ENCODE assay signal across 11 cellular contexts in the genomic region with DNA sequence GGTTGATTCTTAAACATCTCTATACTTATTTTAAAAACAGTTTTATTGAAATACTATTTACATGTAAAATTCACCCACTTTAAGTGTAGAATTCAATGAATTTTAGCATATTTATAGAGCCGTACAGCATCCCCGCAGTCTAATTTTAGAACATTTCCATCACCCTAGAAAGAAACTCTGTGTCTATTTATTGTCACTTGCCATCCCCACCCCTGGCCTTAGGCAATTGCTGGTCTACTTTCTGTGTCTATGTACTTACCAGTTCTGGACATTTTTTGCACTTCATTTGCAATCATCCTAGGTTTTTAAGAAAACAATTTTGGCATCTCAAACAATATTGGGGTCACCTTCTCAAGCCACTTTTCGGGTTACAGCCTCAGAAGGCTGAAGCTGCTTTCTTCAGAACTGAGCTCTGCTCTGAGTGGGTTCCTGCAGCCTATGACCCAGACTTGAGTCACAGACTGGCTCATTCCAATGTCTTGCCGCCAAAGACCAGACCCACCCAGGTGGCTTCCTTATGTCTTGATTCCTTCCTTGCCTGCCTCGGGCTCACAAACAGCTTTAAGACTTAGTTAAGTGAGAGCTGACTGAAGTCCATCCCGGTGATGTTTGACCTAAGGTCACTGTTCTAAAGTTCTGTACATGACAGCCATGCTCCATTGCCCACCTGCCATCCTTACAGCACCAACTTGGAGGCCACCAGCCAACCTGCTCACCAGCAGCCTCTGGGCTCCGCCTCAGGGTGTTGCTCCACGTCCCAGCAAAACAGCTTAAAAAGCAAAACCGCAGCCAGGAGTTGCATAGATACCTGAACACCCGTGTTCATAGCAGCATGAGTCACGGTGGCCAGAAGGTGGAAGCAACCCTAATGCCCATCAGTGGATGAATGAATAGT.
DNase-seq lines count a peak whose midpoint lies in the region; ATAC-seq, FAIRE-seq and TF ChIP-seq lines count a peak whose summit lies in the region.
"Had no signal": no experiment of that assay in that cellular context is flagged by ENCODE, and none has a peak within 500 bp of the region (broad histone marks: within the 10 kb centered on the region; RNA-seq: fewer than 3 reads in every experiment).

No MANE protein-coding gene starts in this region.

- no TSS peak for BruUV-seq in OCI-LY7 (replicated peaks; lab: Mats Ljungman, UMichigan)
- BruUV-seq in endothelial cell of umbilical vein (replicated peaks; lab: Mats Ljungman, UMichigan), result TSS peak; percentile 72

- H3K36me3 ChIP-seq in GM23248 (ENCODE audit: low read depth) (no peaks in the 10 kb centered on the region), OCI-LY7 (ENCODE audit: insufficient read depth, low read length) (peaks cover 4% of the 10 kb centered on the region; the same call in 1 of the 2 replicates), endothelial cell of umbilical vein (ENCODE audit: control insufficient read depth in 2 of 2, extremely low read depth in 1 of 2, insufficient read depth in 2 of 2, low read length in 2 of 2) (no peaks in the 10 kb centered on the region), WERI-Rb-1 (no peaks in the 10 kb centered on the region), aorta (ENCODE audit: control insufficient read depth in 1 of 2, insufficient read depth in 2 of 2, low read length in 1 of 2) (no peaks in the 10 kb centered on the region)
- H3K36me3 ChIP-seq: ascending aorta had no signal

- H3K9me2 ChIP-seq in GM23248 (ENCODE audit: insufficient read depth) (no peaks in the 10 kb centered on the region), OCI-LY7 (ENCODE audit: insufficient read depth, low read length) (no peaks in the 10 kb centered on the region)

- peak overlapping the region; percentile 68 for H3K27ac ChIP-seq in GM23248
- H3K27ac ChIP-seq in OCI-LY7 (ENCODE audit: low read depth, low read length, poor library complexity, severe bottlenecking), result no peak overlapping the region
- peak overlapping the region; percentile 49 for H3K27ac ChIP-seq in endothelial cell of umbilical vein (ENCODE audit: insufficient read depth, low read depth, low read length)
- no peak overlapping the region for H3K27ac ChIP-seq in WERI-Rb-1
- no peak overlapping the region for H3K27ac ChIP-seq in aorta (ENCODE audit: low read depth in 1 of 2, low read length in 2 of 2)
- H3K27ac ChIP-seq: ascending aorta had no signal

- in situ Hi-C loops in GM23248 (cut with MboI), result no loop called here

- no peaks in the 10 kb centered on the region for H4K20me1 ChIP-seq in GM23248 (ENCODE audit: insufficient read depth)
- no peaks in the 10 kb centered on the region for H4K20me1 ChIP-seq in OCI-LY7 (ENCODE audit: insufficient read depth, low read length)
- H4K20me1 ChIP-seq in endothelial cell of umbilical vein (replicated peaks; ENCODE audit: control insufficient read depth, extremely low read depth, insufficient read depth, low read length), result no peaks in the 10 kb centered on the region

- H3K4me1 ChIP-seq in GM23248 (ENCODE audit: insufficient read depth) (peaks cover 24% of the 10 kb centered on the region), OCI-LY7 (ENCODE audit: insufficient read depth, low read length, poor library complexity, severe bottlenecking) (peaks cover 65% of the 10 kb centered on the region), endothelial cell of umbilical vein (ENCODE audit: control insufficient read depth, extremely low read depth, insufficient read depth, low read length) (peaks cover 13% of the 10 kb centered on the region), aorta (ENCODE audit: control insufficient read depth in 1 of 2, insufficient read depth in 2 of 2, low read length in 2 of 2) (no peaks in the 10 kb centered on the region)

- dilution Hi-C loops in endothelial cell of umbilical vein (cut with MboI; ENCODE audit: extremely low pct_ligation_motif_present, low sequenced_read_pairs), result no loop called here

- H3K9me1 ChIP-seq in endothelial cell of umbilical vein (replicated peaks; ENCODE audit: control insufficient read depth, extremely low read depth, insufficient read depth, low read length), result no peaks in the 10 kb centered on the region

- no peak for TF ChIP-seq CTCF in OCI-LY7 (conservative IDR thresholded peaks at IDR 0.05; ENCODE audit: low read length)
- no peak for TF ChIP-seq CTCF in endothelial cell of umbilical vein (IDR thresholded peaks at IDR 0.05; ENCODE audit: extremely low read depth in 1 of 2, insufficient read depth in 1 of 2, low read depth in 1 of 2, low read length in 2 of 2)
- no peak for TF ChIP-seq CTCF in WERI-Rb-1 (IDR thresholded peaks at IDR 0.05; ENCODE audit: low read depth, low read length)

- CTCF ChIA-PET in OCI-LY7 (lab: Charles Lee; ENCODE audit: unreplicated experiment) (no interaction called here), endothelial cell of umbilical vein (lab: Charles Lee) (interaction anchor here (0.9 to 3.7 kb wide), 3 partner anchors 16 to 206 kb away, joined by 3 to 14 read pairs (median 5); no protein-coding TSS in a partner anchor)

- H3K27me3 ChIP-seq in GM23248 (replicated peaks; ENCODE audit: insufficient read depth), result no peaks in the 10 kb centered on the region
- no peaks in the 10 kb centered on the region for H3K27me3 ChIP-seq in endothelial cell of umbilical vein (ENCODE audit: control insufficient read depth in 2 of 2, insufficient read depth in 2 of 2, low read length in 2 of 2)
- H3K27me3 ChIP-seq in WERI-Rb-1 (ENCODE audit: insufficient read depth, low read depth, severe bottlenecking), result no peaks in the 10 kb centered on the region
- no peaks in the 10 kb centered on the region for H3K27me3 ChIP-seq in aorta (ENCODE audit: control insufficient read depth in 1 of 2, insufficient read depth in 2 of 2, low read length in 1 of 2)
- H3K27me3 ChIP-seq: ascending aorta had no signal

- peak overlapping the region; percentile 31; the same call in 1 of the 2 replicates for H3K9ac ChIP-seq in GM23248
- no peak overlapping the region for H3K9ac ChIP-seq in endothelial cell of umbilical vein (replicated peaks; ENCODE audit: extremely low read depth, insufficient read depth, low read length)

- no peak for ATAC-seq in aorta (ENCODE audit: low FRiP score)

- peak overlapping the region; percentile 78 for H3K4me2 ChIP-seq in GM23248 (ENCODE audit: unreplicated experiment)
- H3K4me2 ChIP-seq in OCI-LY7 (ENCODE audit: low read length), result peak overlapping the region; percentile 25
- H3K4me2 ChIP-seq in endothelial cell of umbilical vein (ENCODE audit: insufficient read depth, low read length), result peak overlapping the region; percentile 20

- H3K4me3 ChIP-seq in GM23248 (peak overlapping the region; percentile 50), OCI-LY7 (ENCODE audit: low read depth, low read length, poor library complexity, severe bottlenecking) (no peak overlapping the region), endothelial cell of umbilical vein (replicated peaks in 1 of 3; ENCODE audit: insufficient read depth in 1 of 3, low read depth in 1 of 3, low read length in 3 of 3) (no peak overlapping the region), WERI-Rb-1 (ENCODE audit: low read depth, low read length) (no peak overlapping the region), aorta (ENCODE audit: low read length in 2 of 2) (no peak overlapping the region)
- H3K4me3 ChIP-seq: ascending aorta had no signal

- TF ChIP-seq POLR2A in endothelial cell of umbilical vein (IDR thresholded peaks at IDR 0.05; ENCODE audit: low read depth, low read length), result no peak

- peaks cover 12% of the 10 kb centered on the region; the same call in 1 of the 2 replicates for H3K79me2 ChIP-seq in GM23248 (ENCODE audit: insufficient read depth)
- H3K79me2 ChIP-seq in OCI-LY7 (ENCODE audit: insufficient read depth, low read depth, low read length), result peaks cover 41% of the 10 kb centered on the region
- peaks cover 3% of the 10 kb centered on the region for H3K79me2 ChIP-seq in endothelial cell of umbilical vein (ENCODE audit: control insufficient read depth, insufficient read depth, low read length)

- no peaks in the 10 kb centered on the region for H3K9me3 ChIP-seq in GM23248 (ENCODE audit: low read depth)
- no peaks in the 10 kb centered on the region for H3K9me3 ChIP-seq in OCI-LY7 (ENCODE audit: low read length)
- H3K9me3 ChIP-seq in endothelial cell of umbilical vein (replicated peaks; ENCODE audit: control insufficient read depth, insufficient read depth, low read length), result no peaks in the 10 kb centered on the region
- H3K9me3 ChIP-seq in WERI-Rb-1 (ENCODE audit: severe bottlenecking), result no peaks in the 10 kb centered on the region
- no peaks in the 10 kb centered on the region for H3K9me3 ChIP-seq in aorta (ENCODE audit: control insufficient read depth, low read length)
- H3K9me3 ChIP-seq: ascending aorta had no signal

- WGBS in GM23248 (ENCODE audit: low coverage in 1 of 2, low lambda C conversion rate in 2 of 2, missing lambda C conversion rate in 2 of 2), 2 experiments, result 43% methylated on average over 11 of the region's 11 CpGs
- 89 to 93% methylated on average over 11 of the region's 11 CpGs for WGBS in aorta, 2 donors

- peak; percentile 91 for FAIRE-seq in endothelial cell of umbilical vein (lab: Jason Lieb, UNC)

- intact Hi-C loops in OCI-LY7 (cut with micrococcal nuclease; ENCODE audit: unreplicated experiment), result no loop called here
- intact Hi-C loops in endothelial cell of umbilical vein (cut with micrococcal nuclease), result loop anchor here (5.0 kb wide), 1 partner anchor 131 kb away; a partner anchor contains a TSS
- intact Hi-C loops in aorta (cut with DNase I), result no loop called here

- POLR2A ChIA-PET in OCI-LY7 (lab: Charles Lee), result interaction anchor here (0.7 to 0.9 kb wide), 2 partner anchors 38 to 463 kb away, joined by 3 to 4 read pairs; no protein-coding TSS in a partner anchor
- POLR2A ChIA-PET in endothelial cell of umbilical vein (lab: Charles Lee), result no interaction called here

- DNase-seq in GM23248 (peak; percentile 89), OCI-LY7 (ENCODE audit: low spot score) (no peak), endothelial cell of umbilical vein (ENCODE audit: low read depth, low spot score) (peak; percentile 59), renal cortical epithelial cell (ENCODE audit: low read depth) (peak; percentile 99), WERI-Rb-1 (no peak), aorta (no peak), NCI-H1417 treated with DMSO at 0.1 percent for 48 hours (lab: John Stamatoyannopoulos, UW) (no peak)
- DNase-seq: activated CD4-positive, alpha-beta memory T cell treated with anti-CD3 and anti-CD28 coated beads for 36 hours; DMS79 treated with DMSO at 0.1 percent for 48 hours; NCI-H2107 had no signal

- H2AFZ ChIP-seq in GM23248, result 0 out of 2 replicates have a peak overlapping the region, but pooled peaks have one; percentile 13
- H2AFZ ChIP-seq in OCI-LY7 (ENCODE audit: low read length), result no peak overlapping the region
- peak overlapping the region; percentile 57 for H2AFZ ChIP-seq in endothelial cell of umbilical vein (ENCODE audit: low read depth, low read length)

- H3F3A ChIP-seq in GM23248 (ENCODE audit: insufficient read depth), result peaks cover 13% of the 10 kb centered on the region

TF ChIP-seq in endothelial cell of umbilical vein, 7 proteins besides CTCF, POLR2A, EP300 and RAD21 (continues in another document):
- TF ChIP-seq GATA2 (IDR thresholded peaks at IDR 0.05; ENCODE audit: insufficient read depth, insufficient read length, low read depth, low read length) (no peak), POLR2AphosphoS5 (IDR thresholded peaks at IDR 0.05; ENCODE audit: insufficient read depth, low read depth, low read length) (peak; percentile 54), FOS (IDR thresholded peaks at IDR 0.05; ENCODE audit: borderline replicate concordance, insufficient read depth, low read length) (peak; percentile 90)

Comparison
In these comparisons a context has a peak if more than half of its experiments do, and no peak if none do; other contexts are left out.
1. DNase-seq: peak in GM23248 (single experiment), endothelial cell of umbilical vein (single experiment) and renal cortical epithelial cell (single experiment); none in OCI-LY7 (single experiment), WERI-Rb-1 (single experiment), aorta (0 of 2) and NCI-H1417 treated with DMSO at 0.1 percent for 48 hours (single experiment).
2. H3K27ac ChIP-seq: peak in GM23248 (single experiment) and endothelial cell of umbilical vein (single experiment); none in OCI-LY7 (single experiment), WERI-Rb-1 (single experiment) and aorta (0 of 2).
3. H3K4me2 ChIP-seq: peak in every context shown above with its lines; median percentile 78 in GM23248; 25 in OCI-LY7; 20 in endothelial cell of umbilical vein.